ENCODE assay signal across 1 cellular context in genomic region chrX:120468825-120469525, GRCh38.
A peak's percentile ranks its signal among the peaks of the same experiment; 100 is the strongest.
TF ChIP-seq lines count a peak whose summit lies in the region.

LAMP2 (minus strand) TSS chrX:120469296; CDS start chrX:120469169, 127 bp downstream.

TF ChIP-seq in H1, 55 proteins besides CTCF, POLR2A, EP300 and RAD21:
- TF ChIP-seq SP2 (IDR thresholded peaks at IDR 0.05; ENCODE audit: low read length) (no peak), HDAC6 (IDR thresholded peaks at IDR 0.05; ENCODE audit: low read depth, low read length) (no peak), CREB1 (IDR thresholded peaks at IDR 0.05) (peak; percentile 58), ASH2L (IDR thresholded peaks at IDR 0.05; ENCODE audit: low read length) (peak; percentile 57), BACH1 (IDR thresholded peaks at IDR 0.05; ENCODE audit: low read length) (no peak), SIN3A (conservative IDR thresholded peaks at IDR 0.05 in 1 of 2, IDR thresholded peaks at IDR 0.05 in 1 of 2; ENCODE audit: low read depth in 1 of 2, low read length in 2 of 2) (0 out of 4 replicates have a peak, but pooled peaks of 1 of the 2 experiments have one; percentile 22), TAF1 (IDR thresholded peaks at IDR 0.05; ENCODE audit: low read depth, low read length) (peak; percentile 70; the same call in 1 of the 2 replicates), ATF2 (IDR thresholded peaks at IDR 0.05; ENCODE audit: low read length) (no peak), FOSL1 (IDR thresholded peaks at IDR 0.05; ENCODE audit: insufficient read depth, low read depth, low read length) (no peak), SUZ12 (IDR thresholded peaks at IDR 0.05; ENCODE audit: low read length) (no peak), POLR2AphosphoS5 (IDR thresholded peaks at IDR 0.05; ENCODE audit: low read depth, low read length) (peak; percentile 87), CHD2 (IDR thresholded peaks at IDR 0.05; ENCODE audit: low read length) (no peak), PHF8 (conservative IDR thresholded peaks at IDR 0.05; ENCODE audit: low read depth, low read length) (peak; percentile 73), TEAD4 (IDR thresholded peaks at IDR 0.05; ENCODE audit: low read depth, low read length) (no peak), BRCA1 (IDR thresholded peaks at IDR 0.05; ENCODE audit: low read depth, low read length) (no peak), TBP (IDR thresholded peaks at IDR 0.05; ENCODE audit: low read depth, low read length) (peak; percentile 84), SP1 (IDR thresholded peaks at IDR 0.05; ENCODE audit: low read depth, low read length) (0 out of 2 replicates have a peak, but pooled peaks have one; percentile 15), CEBPB (IDR thresholded peaks at IDR 0.05; ENCODE audit: low read depth, low read length) (no peak), RBBP5 (IDR thresholded peaks at IDR 0.05; ENCODE audit: borderline replicate concordance, low read depth, low read length) (0 out of 2 replicates have a peak, but pooled peaks have one; percentile 43), CHD1 (IDR thresholded peaks at IDR 0.05; ENCODE audit: low read depth, low read length) (no peak), GTF2F1 (IDR thresholded peaks at IDR 0.05; ENCODE audit: borderline replicate concordance, low read depth, low read length) (no peak), NRF1 (IDR thresholded peaks at IDR 0.05; ENCODE audit: low read depth, low read length) (no peak), MAX (IDR thresholded peaks at IDR 0.05) (no peak)
